Comparison of ENCODE assay signal across 15 cellular contexts in the genomic region with DNA sequence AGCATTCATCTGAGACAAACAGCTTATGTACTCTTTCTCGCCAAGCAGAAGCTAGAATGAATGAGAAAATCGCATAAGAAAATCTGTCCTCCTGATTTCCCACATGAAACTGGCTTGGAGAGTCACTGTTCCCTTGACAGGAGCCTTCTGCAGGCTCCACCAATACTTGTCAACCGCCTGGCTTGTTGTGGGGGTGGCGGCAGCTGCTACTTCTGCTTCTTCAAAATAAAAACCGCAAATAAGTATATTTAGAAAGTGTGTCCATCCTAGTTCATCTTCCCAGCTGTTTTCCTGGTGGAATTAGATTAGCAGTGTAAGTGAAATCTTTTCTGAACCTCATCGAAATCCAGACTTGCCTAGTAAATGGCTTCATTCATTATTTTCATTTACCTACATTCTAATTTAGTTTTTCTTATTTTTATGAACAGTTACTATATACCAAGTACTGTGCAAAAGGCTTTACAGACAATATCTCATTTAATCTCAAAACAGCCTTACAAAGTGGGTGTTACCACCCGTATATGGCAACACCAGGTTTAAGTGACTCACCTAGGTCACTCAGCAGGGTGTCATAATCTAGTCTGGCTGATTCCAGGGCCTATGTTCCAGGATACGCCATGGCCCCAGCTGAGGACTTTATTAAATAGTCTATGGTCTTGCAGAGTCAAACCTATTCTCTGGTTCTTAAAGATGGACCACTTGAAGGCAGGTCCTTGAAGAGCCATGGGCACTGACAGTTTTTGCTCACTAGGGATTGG.
DNase-seq lines count a peak whose midpoint lies in the region; ATAC-seq and TF ChIP-seq lines count a peak whose summit lies in the region.
"Had no signal": no experiment of that assay in that cellular context is flagged by ENCODE, and none has a peak within 500 bp of the region (broad histone marks: within the 10 kb centered on the region; RNA-seq: fewer than 3 reads in every experiment).

No MANE protein-coding gene starts in this region.

- no peak overlapping the region for H3K4me3 ChIP-seq in SJCRH30
- no peak overlapping the region for H3K4me3 ChIP-seq in BE2C (ENCODE audit: low read depth, low read length)
- H3K4me3 ChIP-seq: BLaER1 treated with 17β-estradiol and CSF1 and Interleukin-3, amounts not matched to agents 10 nM and 100 nM had no signal

- intact Hi-C loops in cardiac septum (cut with DNase I): no loop called here

- H3K4me1 ChIP-seq in SJCRH30: peaks cover 14% of the 10 kb centered on the region
- no peaks in the 10 kb centered on the region for H3K4me1 ChIP-seq in BE2C
- H3K4me1 ChIP-seq: BLaER1 treated with 17β-estradiol and CSF1 and Interleukin-3, amounts not matched to agents 10 nM and 100 nM had no signal

- H3K36me3 ChIP-seq in SJCRH30: no peaks in the 10 kb centered on the region
- H3K36me3 ChIP-seq in BE2C: no peaks in the 10 kb centered on the region
- H3K36me3 ChIP-seq: BLaER1 treated with 17β-estradiol and CSF1 and Interleukin-3, amounts not matched to agents 10 nM and 100 nM had no signal

- ATAC-seq in esophagus mucosa: peak; percentile 91

- peak; percentile 5 for DNase-seq in CD1c-positive myeloid dendritic cell (ENCODE audit: extremely low spot score)
- DNase-seq in MV-4-11 (lab: John Stamatoyannopoulos, UW): peak; percentile 76
- peak; percentile 67 to 76 for DNase-seq in SJCRH30
- no peak for DNase-seq in EL
- no peak for DNase-seq in cardiac septum (ENCODE audit: low spot score)
- no peak for DNase-seq in dermis blood vessel endothelial cell
- no peak for DNase-seq in BE2C
- DNase-seq: 8988T, DMS153, IMR-90, NCI-H1930, NCI-H2171, NCI-H774 had no signal

- no peaks in the 10 kb centered on the region for H3K27me3 ChIP-seq in SJCRH30
- no peaks in the 10 kb centered on the region; the same call in 1 of the 2 replicates for H3K27me3 ChIP-seq in BE2C
- H3K27me3 ChIP-seq: BLaER1 treated with 17β-estradiol and CSF1 and Interleukin-3, amounts not matched to agents 10 nM and 100 nM had no signal

- peak overlapping the region; percentile 5; the same call in 1 of the 2 replicates for H3K27ac ChIP-seq in SJCRH30
- H3K27ac ChIP-seq: BLaER1 treated with 17β-estradiol and CSF1 and Interleukin-3, amounts not matched to agents 10 nM and 100 nM had no signal

- no peaks in the 10 kb centered on the region for H3K9me3 ChIP-seq in SJCRH30 (replicated peaks)
- no peaks in the 10 kb centered on the region for H3K9me3 ChIP-seq in BE2C

- no peak for TF ChIP-seq CTCF in BE2C (IDR thresholded peaks at IDR 0.05; ENCODE audit: low read depth, low read length)

Comparison
In these comparisons a context has a peak if more than half of its experiments do, and no peak if none do; other contexts are left out.
1. DNase-seq: peak in CD1c-positive myeloid dendritic cell (single experiment), MV-4-11 (single experiment) and SJCRH30 (2 of 2); none in EL (single experiment), cardiac septum (single experiment), dermis blood vessel endothelial cell (single experiment) and BE2C (single experiment).